8 cellular contexts compared by ENCODE assay signal in the genomic region with DNA sequence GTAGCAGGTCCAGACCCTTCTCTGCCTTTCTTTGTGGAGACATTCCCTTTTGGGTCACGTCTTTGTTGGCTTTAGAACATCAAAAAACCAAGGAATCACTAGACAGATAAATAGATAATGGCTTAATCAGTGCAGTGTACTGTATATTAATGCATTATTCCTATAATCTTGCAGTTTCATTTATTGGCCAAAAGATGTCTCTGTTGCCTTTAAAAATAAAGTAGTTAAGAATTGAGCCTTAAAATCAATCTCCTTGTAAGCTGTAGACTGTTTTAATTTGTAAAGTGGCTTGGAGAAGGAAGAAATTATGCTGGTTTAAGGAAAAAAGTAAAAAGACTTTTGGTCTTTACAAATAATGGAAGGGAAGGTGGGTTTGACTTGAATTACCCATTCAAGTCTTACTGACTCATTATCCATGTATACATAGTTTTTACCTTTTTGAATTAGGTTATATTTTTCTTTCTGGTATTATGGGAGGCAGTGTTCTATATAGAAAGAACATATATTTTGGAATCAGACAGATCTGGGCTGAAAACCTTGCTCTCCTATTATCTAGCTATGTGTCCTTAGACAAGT.
DNase-seq lines count a peak whose midpoint lies in the region; ATAC-seq lines count a peak whose summit lies in the region.

No MANE protein-coding gene starts in this region.

- H3K4me1 Mint-ChIP-seq in stimulated activated naive CD8-positive, alpha-beta T cell treated with anti-CD3 and anti-CD28 coated beads, Interleukin-15, Interleukin-2, amounts not matched to agents 100 ng/mL and 50 ng/mL, for 24 hours (ENCODE audit: low read depth): peaks cover 6% of the 10 kb centered on the region

- peak overlapping the region; percentile 14 for H3K27ac Mint-ChIP-seq in stimulated activated naive CD8-positive, alpha-beta T cell treated with anti-CD3 and anti-CD28 coated beads, Interleukin-15, Interleukin-2, amounts not matched to agents 100 ng/mL and 50 ng/mL, for 24 hours

- no peak for ATAC-seq in stimulated activated naive CD8-positive, alpha-beta T cell treated with anti-CD3 and anti-CD28 coated beads, Interleukin-15, Interleukin-2, amounts not matched to agents 100 U/mL and 50 U/mL, for 24 hours
- ATAC-seq in HG03442 (IDR thresholded peaks at IDR 0.05; ENCODE audit: unreplicated experiment): no peak

- DNase-seq in stimulated activated naive CD8-positive, alpha-beta T cell treated with anti-CD3 and anti-CD28 coated beads, Interleukin-15, Interleukin-2, amounts not matched to agents 100 U/mL and 50 U/mL, for 24 hours: no peak
- DNase-seq in RKO (ENCODE audit: low spot score) (peak; percentile 61), glomerular visceral epithelial cell (ENCODE audit: extremely low spot score) (peak; percentile 2), superior temporal gyrus (ENCODE audit: extremely low spot score) (peak; percentile 49), UCSD-AML1 (lab: John Stamatoyannopoulos, UW; ENCODE audit: unreplicated experiment) (no peak), GM19240 (ENCODE audit: insufficient read length, low spot score) (no peak)

- H3K4me3 Mint-ChIP-seq in stimulated activated naive CD8-positive, alpha-beta T cell treated with anti-CD3 and anti-CD28 coated beads, Interleukin-15, Interleukin-2, amounts not matched to agents 100 ng/mL and 50 ng/mL, for 24 hours: no peak overlapping the region

- H3K27me3 Mint-ChIP-seq in stimulated activated naive CD8-positive, alpha-beta T cell treated with anti-CD3 and anti-CD28 coated beads, Interleukin-15, Interleukin-2, amounts not matched to agents 100 ng/mL and 50 ng/mL, for 24 hours: no peaks in the 10 kb centered on the region

- peaks cover 62% of the 10 kb centered on the region for H3K36me3 Mint-ChIP-seq in stimulated activated naive CD8-positive, alpha-beta T cell treated with anti-CD3 and anti-CD28 coated beads, Interleukin-15, Interleukin-2, amounts not matched to agents 100 ng/mL and 50 ng/mL, for 24 hours (ENCODE audit: low read depth)

- no peaks in the 10 kb centered on the region for H3K9me3 Mint-ChIP-seq in stimulated activated naive CD8-positive, alpha-beta T cell treated with anti-CD3 and anti-CD28 coated beads, Interleukin-15, Interleukin-2, amounts not matched to agents 100 ng/mL and 50 ng/mL, for 24 hours

Comparison
In these comparisons a context has a peak if more than half of its experiments do, and no peak if none do; other contexts are left out.
1. DNase-seq: peak in RKO (single experiment), glomerular visceral epithelial cell (single experiment) and superior temporal gyrus (single experiment); none in stimulated activated naive CD8-positive, alpha-beta T cell treated with anti-CD3 and anti-CD28 coated beads, Interleukin-15, Interleukin-2, amounts not matched to agents 100 U/mL and 50 U/mL, for 24 hours (single experiment), UCSD-AML1 (single experiment) and GM19240 (single experiment).